In genomic region chr9:136564379-136564988, GRCh38 we compare ENCODE assay signal across 8 cellular contexts. TPM values are rescaled to one million over a fixed set of nuclear protein-coding genes. Genes with fewer than 3 reads are reported as not detected.
DNase-seq lines count a peak whose midpoint lies in the region; ATAC-seq and TF ChIP-seq lines count a peak whose summit lies in the region.

No MANE protein-coding gene starts in this region.

- H4K91ac ChIP-seq in mesenchymal stem cell (ENCODE audit: low read length): peak overlapping the region; percentile 99

- peak overlapping the region; percentile 87 to 92 for H2BK12ac ChIP-seq in mesenchymal stem cell (ENCODE audit: low read length in 2 of 2)

- peaks cover 8% of the 10 kb centered on the region for H3K27me3 Mint-ChIP-seq in progenitor cell of endocrine pancreas

- peak overlapping the region; percentile 69 to 89 for H3K4ac ChIP-seq in mesenchymal stem cell (ENCODE audit: low read depth in 1 of 2, low read length in 2 of 2)

- H3K4me3 ChIP-seq in BLaER1 treated with 17β-estradiol and CSF1 and Interleukin-3, amounts not matched to agents 10 nM and 100 nM: peak overlapping the region in 3 of 10 experiments; percentile 18 to 50 (median 21); a peak in 3 of 20 replicates
- no peak overlapping the region for H3K4me3 ChIP-seq in body of pancreas
- H3K4me3 ChIP-seq in mesenchymal stem cell (ENCODE audit: insufficient read depth in 1 of 2, low read depth in 1 of 2, low read length in 2 of 2): no peak overlapping the region

- no peak overlapping the region for H2BK5ac ChIP-seq in mesenchymal stem cell (ENCODE audit: low read depth, low read length, poor library complexity, severe bottlenecking)

- peaks cover 6% of the 10 kb centered on the region for H3K4me1 Mint-ChIP-seq in progenitor cell of endocrine pancreas (ENCODE audit: low read depth)

- no peak overlapping the region for H2AFZ ChIP-seq in mesenchymal stem cell (ENCODE audit: low read depth, low read length)

- H3K36me3 Mint-ChIP-seq in progenitor cell of endocrine pancreas (ENCODE audit: insufficient read depth): no peaks in the 10 kb centered on the region

- H3K9me3 ChIP-seq in BLaER1 treated with 17β-estradiol and CSF1 and Interleukin-3, amounts not matched to agents 10 nM and 100 nM (replicated peaks in 1 of 11): peaks cover 3 to 24% (median 18%) of the 10 kb centered on the region in 11 experiments
- H3K9me3 ChIP-seq in body of pancreas (no peaks in the 10 kb centered on the region), mesenchymal stem cell (ENCODE audit: control insufficient read depth, low read length) (peaks cover under 1% of the 10 kb centered on the region)

- TF ChIP-seq POLR2A in body of pancreas (IDR thresholded peaks at IDR 0.05): no peak

- TF ChIP-seq CTCF in body of pancreas (IDR thresholded peaks at IDR 0.05): peak in 1 of 7 experiments; percentile 15
- no peak for TF ChIP-seq CTCF in progenitor cell of endocrine pancreas (IDR thresholded peaks at IDR 0.05; ENCODE audit: unreplicated experiment)

- no peaks in the 10 kb centered on the region for H3K79me1 ChIP-seq in mesenchymal stem cell (replicated peaks; ENCODE audit: low read length, poor library complexity, severe bottlenecking)

- H3K27me3 ChIP-seq in BLaER1 treated with 17β-estradiol and CSF1 and Interleukin-3, amounts not matched to agents 10 nM and 100 nM: no peaks in the 10 kb centered on the region
- H3K27me3 ChIP-seq in body of pancreas: no peaks in the 10 kb centered on the region
- no peaks in the 10 kb centered on the region for H3K27me3 ChIP-seq in mesenchymal stem cell (ENCODE audit: control insufficient read depth in 1 of 2, insufficient read depth in 1 of 2, low read length in 2 of 2)

- peak overlapping the region; percentile 89 for H2BK120ac ChIP-seq in mesenchymal stem cell (ENCODE audit: low read depth, low read length)

- H4K8ac ChIP-seq in mesenchymal stem cell (ENCODE audit: low read length): peak overlapping the region; percentile 85

- 71 to 80% methylated on average over 1 to 16 of the region's 21 CpGs for WGBS in body of pancreas, 2 donors
- 70% methylated on average over 21 of the region's 21 CpGs for WGBS in mesenchymal stem cell

- no peak overlapping the region for H3K23ac ChIP-seq in mesenchymal stem cell (ENCODE audit: low read length in 2 of 2)

- no peak overlapping the region for H3K27ac Mint-ChIP-seq in progenitor cell of endocrine pancreas

- DNase-seq in body of pancreas (peak in 3 of 4 donors; percentile 33 to 78 (median 40)), mesenchymal stem cell (peak; percentile 87), germinal center (ENCODE audit: low spot score) (no peak), progenitor cell of endocrine pancreas (ENCODE audit: low spot score, unreplicated experiment) (no peak), dedifferentiated amniotic fluid mesenchymal stem cell (ENCODE audit: extremely low spot score) (no peak)

- intact Hi-C loops in body of pancreas (cut with DNase I): no loop called here

- peak overlapping the region; percentile 84 to 93 for H3K18ac ChIP-seq in mesenchymal stem cell (ENCODE audit: low read depth in 1 of 2, low read length in 2 of 2)

- H3K14ac ChIP-seq in mesenchymal stem cell (ENCODE audit: low read length in 2 of 2): peak overlapping the region in 1 of 2 experiments; percentile 99

- no peak overlapping the region for H3K4me3 Mint-ChIP-seq in progenitor cell of endocrine pancreas (ENCODE audit: low read depth)

- H3K9ac ChIP-seq in BLaER1 treated with 17β-estradiol and CSF1 and Interleukin-3, amounts not matched to agents 10 nM and 100 nM: peak overlapping the region; percentile 22 to 67 (median 45); a peak in 18 of 22 replicates
- H3K9ac ChIP-seq in mesenchymal stem cell (ENCODE audit: low read length): no peak overlapping the region

- H3K36me3 ChIP-seq in BLaER1 treated with 17β-estradiol and CSF1 and Interleukin-3, amounts not matched to agents 10 nM and 100 nM: peaks cover 0 to 4% (median 0%) of the 10 kb centered on the region in 11 experiments; a peak in 3 of 22 replicates
- H3K36me3 ChIP-seq in body of pancreas (replicated peaks in 1 of 2; ENCODE audit: insufficient read depth in 1 of 2, low read depth in 2 of 2): no peaks in the 10 kb centered on the region
- peaks cover 0 to 6% of the 10 kb centered on the region in 2 experiments for H3K36me3 ChIP-seq in mesenchymal stem cell (ENCODE audit: control insufficient read depth in 1 of 2, insufficient read depth in 2 of 2, low read depth in 1 of 2, low read length in 2 of 2)

- H3K4me2 ChIP-seq in BLaER1 treated with 17β-estradiol and CSF1 and Interleukin-3, amounts not matched to agents 10 nM and 100 nM: peak overlapping the region; percentile 70 to 96 (median 85)
- H3K4me2 ChIP-seq in mesenchymal stem cell (ENCODE audit: low read length, poor library complexity, severe bottlenecking): no peak overlapping the region

- no peak overlapping the region for H2AK5ac ChIP-seq in mesenchymal stem cell (ENCODE audit: low read length, severe bottlenecking)

- peak overlapping the region; percentile 98 for H2BK15ac ChIP-seq in mesenchymal stem cell (ENCODE audit: low read depth, poor library complexity, severe bottlenecking)

- ATAC-seq in HG02798 (IDR thresholded peaks at IDR 0.05; ENCODE audit: poor library complexity, unreplicated experiment): peak; percentile 59
- ATAC-seq in body of pancreas: peak; percentile 28
- ATAC-seq in HG03469 (IDR thresholded peaks at IDR 0.05; ENCODE audit: unreplicated experiment): no peak

- H4K20me1 ChIP-seq in BLaER1 treated with 17β-estradiol and CSF1 and Interleukin-3, amounts not matched to agents 10 nM and 100 nM: no peaks in the 10 kb centered on the region

- H3K27ac ChIP-seq in BLaER1 treated with 17β-estradiol and CSF1 and Interleukin-3, amounts not matched to agents 10 nM and 100 nM: peak overlapping the region; percentile 11 to 83 (median 51); a peak in 16 of 22 replicates
- H3K27ac ChIP-seq in body of pancreas: peak overlapping the region in 2 of 4 donors; percentile 58 to 65
- H3K27ac ChIP-seq in mesenchymal stem cell (ENCODE audit: low read length, poor library complexity, severe bottlenecking): peak overlapping the region; percentile 13

- H3K9me3 Mint-ChIP-seq in progenitor cell of endocrine pancreas (ENCODE audit: low read depth): peaks cover 4% of the 10 kb centered on the region

- peaks cover 28 to 90% (median 46%) of the 10 kb centered on the region in 10 experiments for H3K4me1 ChIP-seq in BLaER1 treated with 17β-estradiol and CSF1 and Interleukin-3, amounts not matched to agents 10 nM and 100 nM
- H3K4me1 ChIP-seq in body of pancreas (peaks cover 29% of the 10 kb centered on the region), mesenchymal stem cell (ENCODE audit: control insufficient read depth, insufficient read depth, low read depth, low read length) (peaks cover 56% of the 10 kb centered on the region)

RNA-seq across cellular contexts. Expression of gene NOTCH1, which starts 18.6 kb away (rescaled TPM):
- total RNA-seq in body of pancreas (10 to 100 TPM; 29.6 to 65.3 TPM), progenitor cell of endocrine pancreas (109 and 130 TPM in 2 replicates)
- 15.4 TPM for polyA plus RNA-seq in mesenchymal stem cell (2013, experiment 1 of 2)
- 13.5 TPM for polyA plus RNA-seq in mesenchymal stem cell (2013, experiment 2 of 2)

Comparison
In these comparisons a context has a peak if more than half of its experiments do, and no peak if none do; other contexts are left out.
1. DNase-seq: peak in body of pancreas (3 of 4) and mesenchymal stem cell (single experiment); none in germinal center (single experiment), progenitor cell of endocrine pancreas (single experiment) and dedifferentiated amniotic fluid mesenchymal stem cell (single experiment).